In the genomic region with DNA sequence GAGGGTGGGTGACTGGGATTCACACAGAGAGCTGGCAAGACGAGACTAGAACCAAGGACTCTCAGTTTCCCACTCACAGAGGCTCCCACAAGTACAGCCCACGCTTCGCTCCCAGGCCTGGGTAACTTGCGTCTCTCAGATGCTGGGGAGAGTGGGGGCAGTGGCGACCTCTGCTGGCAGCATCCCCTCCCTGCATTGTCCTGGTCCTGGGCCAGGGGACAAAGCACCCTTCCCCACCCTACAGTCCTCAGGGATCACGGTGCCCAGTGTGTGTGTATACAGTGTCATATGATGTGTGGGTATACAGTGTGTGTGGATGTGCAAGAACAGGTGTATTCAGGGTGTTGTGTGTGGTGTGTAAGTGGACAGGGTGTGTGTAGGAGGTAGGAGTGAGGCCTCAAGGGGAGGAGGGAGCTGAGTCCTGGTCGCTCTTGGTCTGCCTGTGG, we compare ENCODE assay signal across 8 cellular contexts. TPM values are rescaled to one million over a fixed set of nuclear protein-coding genes. Genes with fewer than 3 reads are reported as not detected.
DNase-seq lines count a peak whose midpoint lies in the region; ATAC-seq and TF ChIP-seq lines count a peak whose summit lies in the region.

No MANE protein-coding gene starts in this region.

- H3K4me1 ChIP-seq in Caco-2 (peaks cover 26% of the 10 kb centered on the region), liver (ENCODE audit: control insufficient read depth in 4 of 4, insufficient read depth in 4 of 4, low read length in 3 of 4) (peaks cover 0 to 12% (median 5%) of the 10 kb centered on the region in 4 donors)

- H3K9me3 ChIP-seq in Caco-2, result no peaks in the 10 kb centered on the region
- no peaks in the 10 kb centered on the region for H3K9me3 ChIP-seq in liver (ENCODE audit: control insufficient read depth in 4 of 4, low read length in 3 of 4)

- no TSS peak for BruUV-seq in Caco-2 (replicated peaks; lab: Mats Ljungman, UMichigan)

- H3K27me3 ChIP-seq in Caco-2 (replicated peaks; ENCODE audit: control insufficient read depth, insufficient read depth, low read length), result no peaks in the 10 kb centered on the region
- H3K27me3 ChIP-seq in liver (ENCODE audit: control insufficient read depth in 4 of 4, insufficient read depth in 4 of 4, low read length in 3 of 4), result no peaks in the 10 kb centered on the region

- intact Hi-C loops in Caco-2 (cut with micrococcal nuclease; ENCODE audit: unreplicated experiment), result loop anchor here (1.0 kb wide), 2 partner anchors 29 to 148 kb away; no protein-coding TSS in a partner anchor

- peaks cover 34% of the 10 kb centered on the region for H3K4me1 Mint-ChIP-seq in Caco-2 (ENCODE audit: low read depth, unreplicated experiment)

- peak; percentile 73 to 86 for TF ChIP-seq RAD21 in liver (IDR thresholded peaks at IDR 0.05)

- peak overlapping the region; percentile 23 for H3K27ac Mint-ChIP-seq in Caco-2 (ENCODE audit: unreplicated experiment)

- H3K27me3 Mint-ChIP-seq in Caco-2 (ENCODE audit: insufficient read depth, unreplicated experiment), result no peaks in the 10 kb centered on the region

- H3K27ac ChIP-seq in liver (ENCODE audit: low read depth in 1 of 2, low read length in 2 of 2), result no peak overlapping the region

- H3K4me3 Mint-ChIP-seq in Caco-2 (ENCODE audit: unreplicated experiment), result no peak overlapping the region

- H3K4me3 ChIP-seq in Caco-2 (ENCODE audit: low read depth, low read length), result no peak overlapping the region
- H3K4me3 ChIP-seq in liver (ENCODE audit: low read depth in 1 of 3, low read length in 3 of 3), result no peak overlapping the region

- DNase-seq in Caco-2, result peak; percentile 74 to 81
- peak; percentile 62 for DNase-seq in HT-29 (ENCODE audit: low spot score)
- peak; percentile 57 to 63 for DNase-seq in activated CD4-positive, alpha-beta T cell treated with anti-CD3 and anti-CD28 coated beads for 4 hours
- peak; percentile 71 for DNase-seq in dermis blood vessel endothelial cell
- DNase-seq in stimulated activated CD8-positive, alpha-beta memory T cell treated with anti-CD3 and anti-CD28 coated beads, Interleukin-2, amount 100 ng/mL, for 48 hours (ENCODE audit: low read depth in 2 of 2), result peak; percentile 51 to 55
- DNase-seq in NK-92 treated with Interleukin-12 subunit alpha and Interleukin-12 subunit beta, amount 100 ng/mL, for 24 hours (lab: John Stamatoyannopoulos, UW), result no peak

- no peak for ATAC-seq in GM21737 (IDR thresholded peaks at IDR 0.05; ENCODE audit: unreplicated experiment)

- H3K36me3 ChIP-seq in Caco-2 (ENCODE audit: control insufficient read depth, insufficient read depth, low read length), result peaks cover 9% of the 10 kb centered on the region
- peaks cover 0 to 7% (median 4%) of the 10 kb centered on the region in 4 donors for H3K36me3 ChIP-seq in liver (ENCODE audit: control insufficient read depth in 4 of 4, insufficient read depth in 3 of 4, low read depth in 1 of 4, low read length in 3 of 4)

- peaks cover 17% of the 10 kb centered on the region for H3K36me3 Mint-ChIP-seq in Caco-2 (ENCODE audit: insufficient read depth, unreplicated experiment)

- peak; percentile 88 to 89 for TF ChIP-seq CTCF in Caco-2 (IDR thresholded peaks at IDR 0.05; ENCODE audit: insufficient read depth in 1 of 2, low read depth in 1 of 2, low read length in 1 of 2, severe bottlenecking in 1 of 2, unreplicated experiment in 1 of 2)
- peak; percentile 68 for TF ChIP-seq CTCF in liver (IDR thresholded peaks at IDR 0.05; ENCODE audit: low read depth, low read length, missing input control)

- H3K9ac ChIP-seq in liver (ENCODE audit: low read depth in 1 of 2, low read length in 2 of 2), result no peak overlapping the region

- no peaks in the 10 kb centered on the region for H3K9me3 Mint-ChIP-seq in Caco-2 (ENCODE audit: unreplicated experiment)

- POLR2A ChIA-PET in Caco-2 (lab: Charles Lee), result interaction anchor here (1.2 to 1.4 kb wide), 2 partner anchors 11 to 28 kb away, joined by 3 read pairs; no protein-coding TSS in a partner anchor

- CTCF ChIA-PET in Caco-2 (lab: Charles Lee), result interaction anchor here (0.6 to 2.7 kb wide), 8 partner anchors 10 to 459 kb away, joined by 3 to 44 read pairs (median 4); partner anchors contain the start of gene DLEC1

- 43% methylated on average over 7 of the region's 7 CpGs for WGBS in liver

TF ChIP-seq in liver, 16 proteins besides CTCF, POLR2A, EP300 and RAD21:
- no peak for TF ChIP-seq EGR1 (IDR thresholded peaks at IDR 0.05; ENCODE audit: low read depth in 2 of 2)
- no peak for TF ChIP-seq FOXA1 (IDR thresholded peaks at IDR 0.05)
- TF ChIP-seq FOXA2 (IDR thresholded peaks at IDR 0.05), result no peak
- no peak for TF ChIP-seq HNF4A (conservative IDR thresholded peaks at IDR 0.05)
- TF ChIP-seq JUND (IDR thresholded peaks at IDR 0.05), result no peak

RNA-seq across cellular contexts. Expression of gene VILL, which starts 12.8 kb away (rescaled TPM):
- total RNA-seq in Caco-2 (2022) (11.7 and 12.2 TPM in 2 replicates), dermis blood vessel endothelial cell (8.0 and 8.7 TPM in 2 replicates), liver (1 to 10 TPM; 2.2 to 3.5 TPM)
- 2.2 and 2.4 TPM in 2 replicates for total RNA-seq in HT-29 (2014; rRNA removed; shearing (Covaris generic))
- polyA plus RNA-seq in liver, result 1 to 10 TPM in 1 of 2 donors, under 1 TPM in 1; 0.88 to 1.1 TPM

RNA-seq across cellular contexts. Expression of gene PLCD1, which starts 26.0 kb away (rescaled TPM):
- total RNA-seq in Caco-2 (2022) (7.9 and 9.7 TPM in 2 replicates), dermis blood vessel endothelial cell (19.7 and 20.4 TPM in 2 replicates), liver (10 to 100 TPM in 1 of 2 donors, 1 to 10 TPM in 1; 9.5 to 10.5 TPM)
- 7.6 and 9.6 TPM in 2 replicates for total RNA-seq in HT-29 (2014; rRNA removed; shearing (Covaris generic))
- polyA plus RNA-seq in liver, result 1 to 10 TPM; 6.7 to 8.7 TPM

RNA-seq across cellular contexts. Expression of gene DLEC1, which starts 35.6 kb away (rescaled TPM):
- 0.11 and 0.35 TPM in 2 replicates for total RNA-seq in Caco-2 (2022)
- total RNA-seq in HT-29 (2014; rRNA removed; shearing (Covaris generic)), result 0.58 and 0.94 TPM in 2 replicates
- under 0.01 TPM in 1 of 2 replicates, not detected in the other for total RNA-seq in dermis blood vessel endothelial cell
- total RNA-seq in liver, result under 1 TPM; 0.09 to 0.17 TPM
- under 1 TPM; 0.43 to 0.63 TPM for polyA plus RNA-seq in liver
